1 cellular context compared by ENCODE assay signal in the genomic region with DNA sequence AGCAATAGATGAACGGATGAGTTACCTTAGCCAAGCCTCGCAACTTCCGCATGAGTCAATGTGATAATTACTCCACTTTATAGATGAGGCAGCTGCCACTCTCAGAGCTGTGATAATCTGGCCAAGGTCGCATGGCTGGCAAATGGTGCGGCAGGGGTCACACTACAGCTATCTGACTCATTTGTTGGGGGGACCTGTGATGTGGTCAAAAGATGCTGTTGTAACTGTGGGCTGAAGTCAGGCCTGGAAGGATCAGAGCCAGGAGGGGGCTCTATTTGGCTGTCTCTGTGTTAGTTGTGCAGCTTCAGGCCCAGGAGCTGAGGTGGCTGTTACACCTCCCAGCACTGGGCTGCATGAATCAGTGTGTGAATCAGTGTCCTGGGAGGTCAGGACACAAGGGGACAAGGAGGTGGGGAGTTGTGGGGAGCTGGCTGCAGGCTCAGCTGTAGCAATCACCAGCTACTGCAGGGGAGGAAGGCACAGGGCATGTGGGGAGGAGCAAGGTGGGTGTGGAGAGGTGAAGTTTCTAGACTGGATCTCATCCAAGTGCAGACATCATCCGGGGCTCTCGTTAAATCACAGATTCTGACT.
TF ChIP-seq lines count a peak whose summit lies in the region.

No MANE protein-coding gene starts in this region.

TF ChIP-seq in SK-N-SH, 30 proteins besides CTCF, POLR2A, EP300 and RAD21 (continued from another document):
- TF ChIP-seq, protein P1, sequence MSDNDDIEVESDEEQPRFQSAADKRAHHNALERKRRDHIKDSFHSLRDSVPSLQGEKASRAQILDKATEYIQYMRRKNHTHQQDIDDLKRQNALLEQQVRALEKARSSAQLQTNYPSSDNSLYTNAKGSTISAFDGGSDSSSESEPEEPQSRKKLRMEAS (IDR thresholded peaks at IDR 0.05; ENCODE audit: low read depth): peak; percentile 50
- TF ChIP-seq FOSL2 (IDR thresholded peaks at IDR 0.05; ENCODE audit: borderline replicate concordance, low read depth): peak; percentile 68
- no peak for TF ChIP-seq GATA2 (CRISPR knock-in tag; IDR thresholded peaks at IDR 0.05)
